In the genomic region with DNA sequence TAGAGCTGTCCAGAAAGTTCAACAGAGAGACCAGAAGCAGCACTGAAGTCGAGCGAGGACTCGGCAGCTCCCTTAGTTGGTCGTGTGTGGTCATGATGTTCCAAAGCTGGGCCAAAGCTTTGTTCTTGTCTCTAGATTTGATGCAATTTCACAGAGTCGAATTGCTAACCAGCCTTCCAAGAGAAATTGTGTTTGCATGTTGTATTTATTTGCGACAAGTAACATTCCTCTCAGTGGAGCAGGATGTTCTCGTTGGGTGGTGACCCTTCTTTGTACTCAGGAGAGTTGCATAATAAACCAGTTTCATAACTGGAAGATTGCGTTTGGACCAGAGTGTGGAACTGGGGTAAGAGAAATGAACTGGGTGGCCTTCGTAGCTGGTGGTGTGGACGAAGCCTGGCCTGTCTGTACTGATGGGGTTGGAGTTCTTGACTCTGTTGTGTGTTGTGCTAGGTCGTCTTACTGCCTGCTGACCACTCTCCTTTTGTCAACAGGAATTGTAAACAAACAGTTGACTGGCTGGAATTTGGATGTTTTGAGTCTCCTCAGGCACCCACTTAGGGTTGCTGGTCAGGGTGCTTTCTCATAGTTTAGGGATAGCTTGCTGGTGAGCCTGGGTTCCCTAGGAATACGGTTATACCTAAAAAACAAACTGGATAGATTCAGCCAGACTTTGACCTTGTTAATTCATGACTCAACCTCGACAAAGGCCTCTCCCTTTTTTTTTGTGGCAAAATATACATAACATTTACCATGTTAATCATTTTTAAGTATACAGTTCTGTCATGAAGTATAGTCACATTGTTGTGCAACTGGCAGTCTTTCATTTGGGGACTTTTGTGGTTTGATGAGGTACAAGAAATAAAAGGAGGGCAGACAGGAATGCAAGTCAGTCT, we compare ENCODE assay signal across 11 cellular contexts. TPM values are rescaled to one million over a fixed set of nuclear protein-coding genes. Genes with fewer than 3 reads are reported as not detected.
A peak's percentile ranks its signal among the peaks of the same experiment; 100 is the strongest.
DNase-seq lines count a peak whose midpoint lies in the region; ATAC-seq and TF ChIP-seq lines count a peak whose summit lies in the region.
"Had no signal": no experiment of that assay in that cellular context is flagged by ENCODE, and none has a peak within 500 bp of the region (broad histone marks: within the 10 kb centered on the region; RNA-seq: fewer than 3 reads in every experiment).

No MANE protein-coding gene starts in this region.

- intact Hi-C loops in mucosa of descending colon (cut with DNase I, micrococcal nuclease): loop anchor here in 1 of 2 donors (10.0 kb wide), 1 partner anchor 893 kb away; no protein-coding TSS in a partner anchor

- H3K4me3 ChIP-seq in mucosa of descending colon: no peak overlapping the region

- H3K36me3 Mint-ChIP-seq in stimulated activated naive CD8-positive, alpha-beta T cell treated with anti-CD3 and anti-CD28 coated beads, Interleukin-15, Interleukin-2, amounts not matched to agents 100 ng/mL and 50 ng/mL, for 24 hours (ENCODE audit: low read depth): peaks cover 23% of the 10 kb centered on the region

- peaks cover 21% of the 10 kb centered on the region for H3K4me1 ChIP-seq in mucosa of descending colon (ENCODE audit: low read depth)

- peaks cover 5% of the 10 kb centered on the region for H3K36me3 ChIP-seq in mucosa of descending colon (ENCODE audit: low read depth)

- no peak for ATAC-seq in stimulated activated naive CD8-positive, alpha-beta T cell treated with anti-CD3 and anti-CD28 coated beads, Interleukin-15, Interleukin-2, amounts not matched to agents 100 U/mL and 50 U/mL, for 24 hours
- peak; percentile 80 for ATAC-seq in mucosa of descending colon
- no peak for ATAC-seq in HG03135 (IDR thresholded peaks at IDR 0.05; ENCODE audit: unreplicated experiment)
- ATAC-seq in GM18511 (IDR thresholded peaks at IDR 0.05; ENCODE audit: unreplicated experiment): no peak

- peak overlapping the region; percentile 34 for H3K27ac Mint-ChIP-seq in stimulated activated naive CD8-positive, alpha-beta T cell treated with anti-CD3 and anti-CD28 coated beads, Interleukin-15, Interleukin-2, amounts not matched to agents 100 ng/mL and 50 ng/mL, for 24 hours
- H3K27ac Mint-ChIP-seq: B cell had no signal

- peak overlapping the region; percentile 23 for H3K27ac ChIP-seq in cingulate gyrus (ENCODE audit: low read depth, low read length)

- H3K9me3 ChIP-seq in mucosa of descending colon: peaks cover 4% of the 10 kb centered on the region

- H3K9me3 Mint-ChIP-seq in stimulated activated naive CD8-positive, alpha-beta T cell treated with anti-CD3 and anti-CD28 coated beads, Interleukin-15, Interleukin-2, amounts not matched to agents 100 ng/mL and 50 ng/mL, for 24 hours: no peaks in the 10 kb centered on the region

- no peaks in the 10 kb centered on the region for H3K27me3 Mint-ChIP-seq in stimulated activated naive CD8-positive, alpha-beta T cell treated with anti-CD3 and anti-CD28 coated beads, Interleukin-15, Interleukin-2, amounts not matched to agents 100 ng/mL and 50 ng/mL, for 24 hours
- H3K27me3 Mint-ChIP-seq: B cell had no signal

- H3K4me1 Mint-ChIP-seq in stimulated activated naive CD8-positive, alpha-beta T cell treated with anti-CD3 and anti-CD28 coated beads, Interleukin-15, Interleukin-2, amounts not matched to agents 100 ng/mL and 50 ng/mL, for 24 hours (ENCODE audit: low read depth): peaks cover 26% of the 10 kb centered on the region

- no peak for TF ChIP-seq CTCF in mucosa of descending colon (IDR thresholded peaks at IDR 0.05)

- no peak for DNase-seq in stimulated activated naive CD8-positive, alpha-beta T cell treated with anti-CD3 and anti-CD28 coated beads, Interleukin-15, Interleukin-2, amounts not matched to agents 100 U/mL and 50 U/mL, for 24 hours
- DNase-seq in mucosa of descending colon (no peak), NCI-H510A treated with DMSO at 0.1 percent for 48 hours (lab: John Stamatoyannopoulos, UW) (no peak), UCSD-AML1 (lab: John Stamatoyannopoulos, UW; ENCODE audit: unreplicated experiment) (no peak)
- DNase-seq: activated CD8-positive, alpha-beta memory T cell treated with anti-CD3 and anti-CD28 coated beads, Interleukin-2, amount 50 U/mL, for 4 hours; effector memory CD4-positive, alpha-beta T cell had no signal

- H3K4me3 Mint-ChIP-seq in stimulated activated naive CD8-positive, alpha-beta T cell treated with anti-CD3 and anti-CD28 coated beads, Interleukin-15, Interleukin-2, amounts not matched to agents 100 ng/mL and 50 ng/mL, for 24 hours: no peak overlapping the region
- H3K4me3 Mint-ChIP-seq: B cell had no signal

RNA-seq across cellular contexts. Expression of a gene that starts 28.9 kb away (rescaled TPM):
- total RNA-seq in mucosa of descending colon: 1 to 10 TPM in 1 of 3 donors, under 1 TPM in 2; 0.58 to 3.2 (median 0.81) TPM

RNA-seq across cellular contexts. Expression of a gene that starts 57.7 kb away (rescaled TPM):
- total RNA-seq in mucosa of descending colon: 10 to 100 TPM; 34.4 to 40.9 (median 37.6) TPM
